ENCODE assay signal across 8 cellular contexts in genomic region chr1:181100015-181100905, GRCh38. TPM values are rescaled to one million over a fixed set of nuclear protein-coding genes. Genes with fewer than 3 reads are reported as not detected.
DNase-seq lines count a peak whose midpoint lies in the region; ATAC-seq and TF ChIP-seq lines count a peak whose summit lies in the region.

No MANE protein-coding gene starts in this region.

- TF ChIP-seq RAD21 in HCT116 (IDR thresholded peaks at IDR 0.05; ENCODE audit: low read depth) = no peak

- H3K79me2 ChIP-seq in HCT116 (ENCODE audit: insufficient read depth, low read length) = no peaks in the 10 kb centered on the region

- H2AFZ ChIP-seq in HCT116 (ENCODE audit: low read depth, low read length, poor library complexity, severe bottlenecking) = no peak overlapping the region

- no peak for TF ChIP-seq CTCF in BE2C (IDR thresholded peaks at IDR 0.05; ENCODE audit: low read depth, low read length)
- TF ChIP-seq CTCF in HCT116 (IDR thresholded peaks at IDR 0.05 in 2 of 3, conservative IDR thresholded peaks at IDR 0.05 in 1 of 3; ENCODE audit: borderline replicate concordance in 1 of 3, insufficient read depth in 1 of 3, low read depth in 2 of 3, low read length in 2 of 3) = no peak

- peak overlapping the region; percentile 65; the same call in 1 of the 2 replicates for H3K27ac ChIP-seq in HCT116 (ENCODE audit: low read depth, low read length)

- no peaks in the 10 kb centered on the region for H3K27me3 Mint-ChIP-seq in memory B cell

- no peaks in the 10 kb centered on the region for H3K9me3 ChIP-seq in BE2C
- no peaks in the 10 kb centered on the region for H3K9me3 ChIP-seq in HCT116 (ENCODE audit: control insufficient read depth in 1 of 2, insufficient read depth in 1 of 2, low read depth in 1 of 2, low read length in 2 of 2)

- H3K27ac Mint-ChIP-seq in memory B cell = peak overlapping the region; percentile 40

- no peaks in the 10 kb centered on the region for H4K20me1 ChIP-seq in HCT116 (ENCODE audit: insufficient read depth)

- RAD21 ChIA-PET in HCT116 (lab: Charles Lee; ENCODE audit: low non-redundant PET in 1 of 2, low total read pairs in 2 of 2, uncharacterized antibody in 2 of 2, unreplicated experiment in 2 of 2) = no interaction called here

- TF ChIP-seq POLR2A in HCT116 (IDR thresholded peaks at IDR 0.05; ENCODE audit: borderline replicate concordance, extremely low read depth, insufficient read depth, insufficient read length) = no peak

- H3K27me3 ChIP-seq in BE2C (no peaks in the 10 kb centered on the region), HCT116 (ENCODE audit: insufficient read depth, low read length) (no peaks in the 10 kb centered on the region)

- H3K36me3 ChIP-seq in BE2C (no peaks in the 10 kb centered on the region), HCT116 (ENCODE audit: control insufficient read depth in 1 of 2, insufficient read depth in 2 of 2, low read length in 2 of 2) (no peaks in the 10 kb centered on the region)

- H3K4me1 Mint-ChIP-seq in memory B cell = peaks cover 31% of the 10 kb centered on the region

- peak; percentile 61 for DNase-seq in BE2C
- no peak for DNase-seq in HCT116 (ENCODE audit: low read depth, low spot score)
- peak; percentile 31 for DNase-seq in activated T-cell treated with anti-CD3 and anti-CD28 coated beads for 4 hours
- DNase-seq in memory B cell (ENCODE audit: low spot score in 2 of 2) = no peak
- no peak for DNase-seq in LoVo (ENCODE audit: low spot score)
- DNase-seq in cerebellar nuclear complex (lab: John Stamatoyannopoulos, UW) = no peak
- DNase-seq in sciatic nerve (ENCODE audit: low spot score) = no peak

- peak overlapping the region; percentile 37 for H3K9ac ChIP-seq in HCT116 (ENCODE audit: low read length)

- ATAC-seq in HCT116 (no peak), memory B cell (ENCODE audit: low read depth) (no peak), GM21717 (IDR thresholded peaks at IDR 0.05; ENCODE audit: unreplicated experiment) (no peak), sciatic nerve (no peak)

- no TSS peak for BruUV-seq in HCT116 (replicated peaks; lab: Mats Ljungman, UMichigan)

- CTCF ChIA-PET in HCT116 (lab: Charles Lee) = interaction anchor here (0.7 kb wide), 1 partner anchor 838 kb away, joined by 3 read pairs; no protein-coding TSS in a partner anchor

- H3K36me3 Mint-ChIP-seq in memory B cell = peaks cover 4% of the 10 kb centered on the region

- intact Hi-C loops in HCT116 (cut with micrococcal nuclease) = no loop called here
- intact Hi-C loops in sciatic nerve (cut with DNase I) = no loop called here

- H3K9me2 ChIP-seq in HCT116 (ENCODE audit: insufficient read depth) = no peaks in the 10 kb centered on the region

- POLR2A ChIA-PET in HCT116 (lab: Charles Lee) = interaction anchor here (0.8 to 2.1 kb wide), 7 partner anchors 8 to 35 kb away, joined by 3 to 10 read pairs (median 4); partner anchors contain the start of gene IER5

- H3K9me3 Mint-ChIP-seq in memory B cell = no peaks in the 10 kb centered on the region

- peak overlapping the region; percentile 92 for H3K4me2 ChIP-seq in HCT116 (ENCODE audit: low read length)

- H3K4me3 ChIP-seq in BE2C (ENCODE audit: low read depth, low read length) (no peak overlapping the region), HCT116 (replicated peaks in 1 of 2; ENCODE audit: low read depth in 1 of 2, low read length in 2 of 2) (no peak overlapping the region; a peak in 1 of 4 replicates)

- H3K4me3 Mint-ChIP-seq in memory B cell = no peak overlapping the region

- H3K4me1 ChIP-seq in BE2C (peaks cover 48% of the 10 kb centered on the region), HCT116 (ENCODE audit: control insufficient read depth in 1 of 2, insufficient read depth in 2 of 2, low read length in 2 of 2) (peaks cover 59 to 63% of the 10 kb centered on the region in 2 experiments)

TF ChIP-seq in HCT116, 20 proteins besides CTCF, POLR2A, EP300 and RAD21:
- no peak for TF ChIP-seq ELF1 (IDR thresholded peaks at IDR 0.05; ENCODE audit: borderline replicate concordance, low read depth)
- no peak for TF ChIP-seq EGR1 (IDR thresholded peaks at IDR 0.05; ENCODE audit: low read depth)
- no peak for TF ChIP-seq CEBPB (IDR thresholded peaks at IDR 0.05; ENCODE audit: low read depth)
- no peak for TF ChIP-seq SIN3A (IDR thresholded peaks at IDR 0.05; ENCODE audit: low read depth)
- TF ChIP-seq SP1 (IDR thresholded peaks at IDR 0.05; ENCODE audit: low read depth) = peak; percentile 41
- no peak for TF ChIP-seq TCF7L2 (IDR thresholded peaks at IDR 0.05; ENCODE audit: borderline replicate concordance, extremely low read depth, insufficient read depth, insufficient read length)
- no peak for TF ChIP-seq ZFX (IDR thresholded peaks at IDR 0.05)
- TF ChIP-seq CBX3 (IDR thresholded peaks at IDR 0.05; ENCODE audit: low read depth) = no peak
- TF ChIP-seq REST (IDR thresholded peaks at IDR 0.05; ENCODE audit: low read depth) = no peak
- TF ChIP-seq FOSL1 (IDR thresholded peaks at IDR 0.05; ENCODE audit: low read depth) = peak; percentile 45; the same call in 1 of the 2 replicates
- no peak for TF ChIP-seq ZBTB33 (IDR thresholded peaks at IDR 0.05; ENCODE audit: extremely low read depth, insufficient replicate concordance, low read length)
- no peak for TF ChIP-seq ZNF274 (IDR thresholded peaks at IDR 0.05; ENCODE audit: low read depth, low read length)
- TF ChIP-seq YY1 (IDR thresholded peaks at IDR 0.05; ENCODE audit: extremely low read depth, insufficient replicate concordance, low read depth, low read length) = no peak
- peak; percentile 41; the same call in 1 of the 2 replicates for TF ChIP-seq JUND (IDR thresholded peaks at IDR 0.05)

RNA-seq across cellular contexts. Expression of gene IER5, which starts 11.8 kb away (rescaled TPM):
- 9.9 TPM for polyA plus RNA-seq in BE2C (2012; ENCODE audit: insufficient read depth, insufficient read length, low read depth)
- total RNA-seq in HCT116 (2021; ENCODE audit: unreplicated experiment) (30.5 TPM), sciatic nerve (10.9 TPM)
- 19.3 and 20.5 TPM in 2 replicates for polyA plus RNA-seq in HCT116 (2012)

Comparison
In these comparisons a context has a peak if more than half of its experiments do, and no peak if none do; other contexts are left out.
1. DNase-seq: peak in BE2C (single experiment) and activated T-cell treated with anti-CD3 and anti-CD28 coated beads for 4 hours (single experiment); none in HCT116 (single experiment), memory B cell (0 of 2), LoVo (single experiment), cerebellar nuclear complex (0 of 2) and sciatic nerve (single experiment).